10 cellular contexts compared by ENCODE assay signal in the genomic region with DNA sequence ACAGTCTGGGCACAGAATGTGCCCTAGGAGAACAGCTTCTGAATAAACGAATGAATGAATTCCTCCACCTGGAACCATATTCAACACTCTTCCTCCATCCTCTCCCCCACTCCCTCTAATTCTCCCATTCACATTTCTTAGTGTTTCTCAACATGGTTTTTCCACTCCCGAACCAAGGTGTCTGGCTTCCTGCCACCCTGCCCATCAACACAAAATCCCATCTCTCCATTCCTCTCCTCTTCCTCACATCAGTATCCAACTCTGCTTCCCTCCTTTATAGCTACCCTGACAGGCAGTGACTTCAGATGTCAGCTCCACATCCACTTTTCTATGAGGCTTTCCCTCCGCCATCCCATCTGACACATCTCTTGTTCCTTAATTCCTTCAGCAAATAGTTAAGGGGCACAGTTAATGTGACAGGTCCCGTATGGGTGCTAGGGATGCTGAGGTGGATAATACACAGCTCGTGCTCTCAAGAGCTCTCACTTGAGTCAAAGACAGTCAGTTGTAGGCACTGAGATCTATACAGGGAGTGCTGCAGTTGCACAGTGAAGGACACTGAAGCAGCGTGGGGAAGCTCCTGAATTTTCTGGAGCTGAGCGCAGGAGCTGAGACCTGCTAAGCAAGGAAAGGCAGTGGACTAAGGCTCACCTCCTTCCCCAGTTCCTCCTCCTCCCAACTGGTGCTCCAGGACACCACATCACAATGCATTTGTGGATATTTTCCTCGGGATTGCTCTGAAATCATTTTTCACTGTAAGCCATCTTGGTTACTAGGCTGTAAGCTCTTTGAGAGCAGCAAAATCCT. TPM values are rescaled to one million over a fixed set of nuclear protein-coding genes. Genes with fewer than 3 reads are reported as not detected.
DNase-seq lines count a peak whose midpoint lies in the region; TF ChIP-seq lines count a peak whose summit lies in the region.
"Had no signal": no experiment of that assay in that cellular context is flagged by ENCODE, and none has a peak within 500 bp of the region (broad histone marks: within the 10 kb centered on the region; RNA-seq: fewer than 3 reads in every experiment).

No MANE protein-coding gene starts in this region.

- H2BK5ac ChIP-seq in mesendoderm (ENCODE audit: low read length), result peak overlapping the region; percentile 43

- peak overlapping the region; percentile 85 for H2AK5ac ChIP-seq in mesendoderm (ENCODE audit: low read length)

- no peak overlapping the region for H2BK120ac ChIP-seq in mesendoderm (ENCODE audit: low read depth, low read length)

- H3K4me3 Mint-ChIP-seq in CD14-positive monocyte, result no peak overlapping the region
- H3K4me3 Mint-ChIP-seq: memory B cell had no signal

- intact Hi-C loops in CD14-positive monocyte (cut with micrococcal nuclease), result loop anchor here (5.0 to 10.0 kb wide), 4 partner anchors 38 to 198 kb away; partner anchors contain the start of genes SCNN1A (in 2 of the 2) and GAPDH (in 1 of the 2)

- peak overlapping the region; percentile 100 for H3K9ac ChIP-seq in adipocyte (ENCODE audit: low read length)
- peak overlapping the region; percentile 99 for H3K9ac ChIP-seq in mesendoderm (ENCODE audit: low read length)

- H3K27me3 Mint-ChIP-seq in CD14-positive monocyte (ENCODE audit: low read depth in 3 of 3), result peaks cover 0 to 5% (median 0%) of the 10 kb centered on the region in 3 donors

- no peak overlapping the region for H4K8ac ChIP-seq in mesendoderm (ENCODE audit: low read depth, low read length)

- no peaks in the 10 kb centered on the region for H3K9me3 ChIP-seq in adipocyte (ENCODE audit: control insufficient read depth, low read length)

- DNase-seq in BJ (ENCODE audit: low read depth) (no peak), adipocyte (ENCODE audit: low read depth) (no peak), mesendoderm (no peak), NOMO-1 treated with dmso at 0.1 percent for 144 hours (lab: John Stamatoyannopoulos, UW; ENCODE audit: unreplicated experiment) (no peak), CD14-positive monocyte (ENCODE audit: low spot score) (no peak)
- no peak for DNase-seq in activated naive CD4-positive, alpha-beta T cell treated with anti-CD3 and anti-CD28 coated beads, Interleukin-2, amount 50 U/mL, for 16 hours
- DNase-seq: activated T-cell treated with anti-CD3 and anti-CD28 coated beads for 4 hours, DMS153, NCI-H345 had no signal

- H3K79me2 ChIP-seq in mesendoderm (ENCODE audit: control insufficient read depth, insufficient read depth, low read length), result peaks cover 60% of the 10 kb centered on the region

- no CpG with 5 or more reads among the region's 8 CpGs for WGBS in mesendoderm (ENCODE audit: extremely low coverage, insufficient coverage, low lambda C conversion rate)

- POLR2A ChIA-PET in BJ (lab: Charles Lee), result interaction anchor here (0.6 kb wide), 1 partner anchor 9 kb away, joined by 3 read pairs; no protein-coding TSS in a partner anchor

- peaks cover 42% of the 10 kb centered on the region for H3K4me1 Mint-ChIP-seq in CD14-positive monocyte

- no peak overlapping the region for H3K4ac ChIP-seq in mesendoderm (ENCODE audit: low read depth, low read length)

- H3K4me2 ChIP-seq in mesendoderm (ENCODE audit: low read length), result peak overlapping the region; percentile 96

- peaks cover 0 to 2% (median 0%) of the 10 kb centered on the region in 7 donors for H3K9me3 Mint-ChIP-seq in CD14-positive monocyte
- H3K9me3 Mint-ChIP-seq: memory B cell had no signal

- TF ChIP-seq CTCF in BJ (IDR thresholded peaks at IDR 0.05; ENCODE audit: insufficient read depth, low read depth, low read length), result no peak
- no peak for TF ChIP-seq CTCF in CD14-positive monocyte (IDR thresholded peaks at IDR 0.05)

- no peak overlapping the region for H3K18ac ChIP-seq in mesendoderm (ENCODE audit: low read length)

- H2BK15ac ChIP-seq in mesendoderm (replicated peaks; ENCODE audit: low read depth), result no peak overlapping the region

- H3K4me1 ChIP-seq in adipocyte (ENCODE audit: control insufficient read depth, insufficient read depth, low read length) (peaks cover 67% of the 10 kb centered on the region), mesendoderm (ENCODE audit: control insufficient read depth, low read depth, low read length) (peaks cover 49% of the 10 kb centered on the region)

- peaks cover under 1% of the 10 kb centered on the region; the same call in 1 of the 2 replicates for H3K36me3 ChIP-seq in BJ (ENCODE audit: control insufficient read depth, insufficient read depth, low read length)
- peaks cover 18% of the 10 kb centered on the region for H3K36me3 ChIP-seq in adipocyte (ENCODE audit: control insufficient read depth, insufficient read depth, low read length, severe bottlenecking)
- peaks cover 2% of the 10 kb centered on the region for H3K36me3 ChIP-seq in mesendoderm (ENCODE audit: control insufficient read depth, insufficient read depth, low read length)

- CTCF ChIA-PET in BJ (lab: Yijun Ruan, JAX), result interaction anchor here (0.6 to 2.1 kb wide), 8 partner anchors 18 to 221 kb away, joined by 3 to 7 read pairs (median 4); no protein-coding TSS in a partner anchor

- no peak overlapping the region for H3K27ac ChIP-seq in mesendoderm (ENCODE audit: low read depth, low read length)

- peaks cover 19 to 20% of the 10 kb centered on the region in 2 donors for H3K36me3 Mint-ChIP-seq in CD14-positive monocyte
- H3K36me3 Mint-ChIP-seq: memory B cell had no signal

- H3K27ac Mint-ChIP-seq in CD14-positive monocyte, result no peak overlapping the region
- H3K27ac Mint-ChIP-seq: memory B cell had no signal

- H4K5ac ChIP-seq in mesendoderm (ENCODE audit: low read length), result no peak overlapping the region

- no peak overlapping the region for H3K23ac ChIP-seq in mesendoderm (ENCODE audit: low read length)

- H3K79me1 ChIP-seq in mesendoderm (ENCODE audit: low read length), result peaks cover 18% of the 10 kb centered on the region

- H3K4me3 ChIP-seq in BJ (ENCODE audit: low read depth, low read length) (peak overlapping the region; percentile 90), adipocyte (ENCODE audit: low read length) (peak overlapping the region; percentile 96), mesendoderm (ENCODE audit: low read length) (no peak overlapping the region)

- peak overlapping the region; percentile 100 for H3K56ac ChIP-seq in mesendoderm (ENCODE audit: low read length)

- H3K27me3 ChIP-seq in BJ (ENCODE audit: control insufficient read depth, insufficient read depth, low read length) (no peaks in the 10 kb centered on the region), adipocyte (replicated peaks; ENCODE audit: control insufficient read depth, insufficient read depth, low read length) (no peaks in the 10 kb centered on the region), mesendoderm (ENCODE audit: insufficient read depth, low read length, poor library complexity) (no peaks in the 10 kb centered on the region)

RNA-seq across cellular contexts. Expression of gene TNFRSF1A, which starts 2.7 kb away (rescaled TPM):
- 170 and 217 TPM in 2 replicates for polyA plus RNA-seq in BJ (2011; rRNA removed)
- 134 and 147 TPM in 2 replicates for polyA minus RNA-seq in BJ (2011; rRNA and poly(A)+ RNA removed)
- 87.0 TPM for polyA plus RNA-seq in mesendoderm (2013, experiment 1 of 2)
- 84.9 TPM for polyA plus RNA-seq in mesendoderm (2013, experiment 2 of 2)
- polyA plus RNA-seq in CD14-positive monocyte, result 100 to 1,000 TPM; 108 to 157 TPM

RNA-seq across cellular contexts. Expression of gene PLEKHG6, which starts 28.7 kb away (rescaled TPM):
- polyA plus RNA-seq in BJ (2011; rRNA removed) (0.10 TPM in 1 of 2 replicates, not detected in the other), CD14-positive monocyte (not detected)
- polyA minus RNA-seq in BJ (2011; rRNA and poly(A)+ RNA removed), result 0.43 TPM in 1 of 2 replicates, not detected in the other
- polyA plus RNA-seq in mesendoderm (2013, experiment 1 of 2), result 23.2 TPM
- 22.0 TPM for polyA plus RNA-seq in mesendoderm (2013, experiment 2 of 2)

RNA-seq across cellular contexts. Expression of gene SCNN1A, which starts 36.2 kb away (rescaled TPM):
- polyA plus RNA-seq in BJ (2011; rRNA removed) (0.18 and 0.36 TPM in 2 replicates), CD14-positive monocyte (under 1 TPM; 0.11 to 0.63 TPM)
- 0.57 TPM in 1 of 2 replicates, not detected in the other for polyA minus RNA-seq in BJ (2011; rRNA and poly(A)+ RNA removed)
- polyA plus RNA-seq in mesendoderm (2013, experiment 1 of 2), result 71.7 TPM
- polyA plus RNA-seq in mesendoderm (2013, experiment 2 of 2), result 73.4 TPM

RNA-seq across cellular contexts. Expression of gene LTBR, which starts 44.8 kb away (rescaled TPM):
- polyA plus RNA-seq in BJ (2011; rRNA removed), result 23.4 and 67.2 TPM in 2 replicates
- 20.7 and 23.3 TPM in 2 replicates for polyA minus RNA-seq in BJ (2011; rRNA and poly(A)+ RNA removed)
- polyA plus RNA-seq in mesendoderm (2013, experiment 1 of 2), result 16.5 TPM
- 15.5 TPM for polyA plus RNA-seq in mesendoderm (2013, experiment 2 of 2)
- 10 to 100 TPM; 56.4 to 60.6 TPM for polyA plus RNA-seq in CD14-positive monocyte
